Comparison of ENCODE assay signal across 9 cellular contexts in genomic region chr1:21931171-21932093, GRCh38. TPM values are rescaled to one million over a fixed set of nuclear protein-coding genes. Genes with fewer than 3 reads are reported as not detected.
A peak's percentile ranks its signal among the peaks of the same experiment; 100 is the strongest.
DNase-seq lines count a peak whose midpoint lies in the region; ATAC-seq and TF ChIP-seq lines count a peak whose summit lies in the region.
"Had no signal": no experiment of that assay in that cellular context is flagged by ENCODE, and none has a peak within 500 bp of the region (broad histone marks: within the 10 kb centered on the region; RNA-seq: fewer than 3 reads in every experiment).

No MANE protein-coding gene starts in this region.

- peaks cover 0 to 26% (median 4%) of the 10 kb centered on the region in 5 donors for H3K36me3 ChIP-seq in subcutaneous abdominal adipose tissue (ENCODE audit: control insufficient read depth in 5 of 5, insufficient read depth in 5 of 5, low read length in 5 of 5)

- H3K27ac Mint-ChIP-seq in MCF 10A (ENCODE audit: low read depth, unreplicated experiment) (peak overlapping the region; percentile 14), natural killer cell (no peak overlapping the region)
- no peak overlapping the region for H3K27ac Mint-ChIP-seq in activated CD8-positive, alpha-beta T cell treated with anti-CD3 and anti-CD28 coated beads for 36 hours
- H3K27ac Mint-ChIP-seq: IgD-negative memory B cell had no signal

- TF ChIP-seq CTCF in MCF 10A (IDR thresholded peaks at IDR 0.05; ENCODE audit: unreplicated experiment) (no peak), natural killer cell (IDR thresholded peaks at IDR 0.05) (no peak)
- no peak for TF ChIP-seq CTCF in activated CD8-positive, alpha-beta T cell treated with anti-CD3 and anti-CD28 coated beads for 36 hours (IDR thresholded peaks at IDR 0.05)

- no peaks in the 10 kb centered on the region for H3K9me3 ChIP-seq in subcutaneous abdominal adipose tissue (ENCODE audit: control insufficient read depth in 5 of 5, low read length in 5 of 5)

- H3K27ac ChIP-seq in subcutaneous abdominal adipose tissue (ENCODE audit: low read depth, low read length) = peak overlapping the region; percentile 100

- no peaks in the 10 kb centered on the region for H3K27me3 Mint-ChIP-seq in MCF 10A (ENCODE audit: insufficient read depth, unreplicated experiment)
- H3K27me3 Mint-ChIP-seq in activated CD8-positive, alpha-beta T cell treated with anti-CD3 and anti-CD28 coated beads for 36 hours = peaks cover 6% of the 10 kb centered on the region
- peaks cover 0 to 22% of the 10 kb centered on the region in 2 donors for H3K27me3 Mint-ChIP-seq in natural killer cell (ENCODE audit: low read depth in 2 of 2)

- POLR2A ChIA-PET in MCF 10A (lab: Yijun Ruan, JAX) = interaction anchor here (0.6 to 12.7 kb wide), 4 partner anchors 14 to 94 kb away, joined by 3 to 219 read pairs (median 3); no protein-coding TSS in a partner anchor
- POLR2A ChIA-PET in activated CD8-positive, alpha-beta T cell treated with anti-CD3 and anti-CD28 coated beads for 36 hours (lab: Charles Lee) = no interaction called here

- H3K4me1 Mint-ChIP-seq in MCF 10A (ENCODE audit: insufficient read depth, unreplicated experiment) (peaks cover 50% of the 10 kb centered on the region), natural killer cell (no peaks in the 10 kb centered on the region)
- H3K4me1 Mint-ChIP-seq in activated CD8-positive, alpha-beta T cell treated with anti-CD3 and anti-CD28 coated beads for 36 hours (ENCODE audit: low read depth) = peaks cover 20% of the 10 kb centered on the region

- peak overlapping the region in 4 of 5 donors; percentile 25 to 97 (median 36) for H3K4me3 ChIP-seq in subcutaneous abdominal adipose tissue (ENCODE audit: low read depth in 1 of 5, low read length in 5 of 5)

- BruUV-seq in MCF 10A (replicated peaks; lab: Mats Ljungman, UMichigan) = no TSS peak

- intact Hi-C loops in MCF 10A (cut with micrococcal nuclease) = no loop called here
- intact Hi-C loops in activated CD8-positive, alpha-beta T cell treated with anti-CD3 and anti-CD28 coated beads for 36 hours (cut with micrococcal nuclease) = no loop called here
- intact Hi-C loops in natural killer cell (cut with micrococcal nuclease) = no loop called here

- H3K9me3 Mint-ChIP-seq in MCF 10A (ENCODE audit: unreplicated experiment) = no peaks in the 10 kb centered on the region
- no peaks in the 10 kb centered on the region for H3K9me3 Mint-ChIP-seq in activated CD8-positive, alpha-beta T cell treated with anti-CD3 and anti-CD28 coated beads for 36 hours
- H3K9me3 Mint-ChIP-seq in natural killer cell = no peaks in the 10 kb centered on the region
- H3K9me3 Mint-ChIP-seq: IgD-negative memory B cell had no signal

- H3K36me3 Mint-ChIP-seq in MCF 10A (ENCODE audit: insufficient read depth, unreplicated experiment) = peaks cover 13% of the 10 kb centered on the region
- no peaks in the 10 kb centered on the region for H3K36me3 Mint-ChIP-seq in activated CD8-positive, alpha-beta T cell treated with anti-CD3 and anti-CD28 coated beads for 36 hours (ENCODE audit: low read depth)
- H3K36me3 Mint-ChIP-seq in natural killer cell = no peaks in the 10 kb centered on the region
- H3K36me3 Mint-ChIP-seq: IgD-negative memory B cell had no signal

- DNase-seq in HK-2 (ENCODE audit: unreplicated experiment) (peak; percentile 93), MCF 10A (ENCODE audit: unreplicated experiment) (peak; percentile 46), kidney glomerular epithelial cell (lab: John Stamatoyannopoulos, UW) (peak; percentile 78), NOMO-1 (lab: John Stamatoyannopoulos, UW; ENCODE audit: unreplicated experiment in 2 of 2) (no peak), natural killer cell (no peak)
- no peak for DNase-seq in activated CD8-positive, alpha-beta T cell treated with anti-CD3 and anti-CD28 coated beads for 36 hours

- H3K27me3 ChIP-seq in subcutaneous abdominal adipose tissue (ENCODE audit: control insufficient read depth in 5 of 5, insufficient read depth in 4 of 5, low read length in 5 of 5) = no peaks in the 10 kb centered on the region

- peak overlapping the region; percentile 41 to 89 (median 78) for H3K9ac ChIP-seq in subcutaneous abdominal adipose tissue (ENCODE audit: low read length in 5 of 5)

- CTCF ChIA-PET in MCF 10A (lab: Yijun Ruan, JAX) = interaction anchor here (1.0 kb wide), 1 partner anchor 32 kb away, joined by 4 read pairs; no protein-coding TSS in a partner anchor
- CTCF ChIA-PET in activated CD8-positive, alpha-beta T cell treated with anti-CD3 and anti-CD28 coated beads for 36 hours (lab: Charles Lee) = no interaction called here

- H3K4me3 Mint-ChIP-seq in MCF 10A (ENCODE audit: unreplicated experiment) (peak overlapping the region; percentile 10), natural killer cell (no peak overlapping the region)
- H3K4me3 Mint-ChIP-seq in activated CD8-positive, alpha-beta T cell treated with anti-CD3 and anti-CD28 coated beads for 36 hours = no peak overlapping the region

- peaks cover 26 to 94% (median 90%) of the 10 kb centered on the region in 5 donors for H3K4me1 ChIP-seq in subcutaneous abdominal adipose tissue (ENCODE audit: control insufficient read depth in 5 of 5, insufficient read depth in 5 of 5, low read length in 5 of 5)

- no peak for ATAC-seq in activated CD8-positive, alpha-beta T cell treated with anti-CD3 and anti-CD28 coated beads for 36 hours
- no peak for ATAC-seq in GM21723 (IDR thresholded peaks at IDR 0.05; ENCODE audit: unreplicated experiment)
- no peak for ATAC-seq in natural killer cell

RNA-seq across cellular contexts. Expression of gene HSPG2, which starts 5.7 kb away (rescaled TPM):
- total RNA-seq in MCF 10A (2022) (51.2 and 58.9 TPM in 2 replicates), natural killer cell (under 1 TPM; 0.54 to 0.93 (median 0.90) TPM)
- total RNA-seq in activated CD8-positive, alpha-beta T cell treated with anti-CD3 and anti-CD28 coated beads for 36 hours = 10 to 100 TPM; 52.1 to 59.0 TPM

RNA-seq across cellular contexts. Expression of gene CELA3B, which starts 45.4 kb away (rescaled TPM):
- total RNA-seq in MCF 10A (2022) = not detected in 2 replicates
- not detected for total RNA-seq in activated CD8-positive, alpha-beta T cell treated with anti-CD3 and anti-CD28 coated beads for 36 hours
- total RNA-seq in natural killer cell = not detected

Comparison
In these comparisons a context has a peak if more than half of its experiments do, and no peak if none do; other contexts are left out.
1. DNase-seq: peak in HK-2 (single experiment), MCF 10A (single experiment) and kidney glomerular epithelial cell (single experiment); none in activated CD8-positive, alpha-beta T cell treated with anti-CD3 and anti-CD28 coated beads for 36 hours (single experiment), NOMO-1 (0 of 2) and natural killer cell (single experiment).
2. RNA of gene HSPG2, which starts 5.7 kb away (total RNA-seq): 52.1 to 59.0 TPM in activated CD8-positive, alpha-beta T cell treated with anti-CD3 and anti-CD28 coated beads for 36 hours and 51.2 to 58.9 TPM in MCF 10A; 0.54 to 0.93 TPM in natural killer cell; every median in the first group is over 10 times any median in the second.